Comparison of ENCODE assay signal across 9 cellular contexts in genomic region chr16:79183571-79183970, GRCh38.
"Had no signal": no experiment of that assay in that cellular context is flagged by ENCODE, and none has a peak within 500 bp of the region (broad histone marks: within the 10 kb centered on the region; RNA-seq: fewer than 3 reads in every experiment).

No MANE protein-coding gene starts in this region.

- H3K4me3 ChIP-seq: GM23248, HAP-1 had no signal

- H3K9ac ChIP-seq: GM23248 had no signal

- ATAC-seq: HCT116 had no signal

- FAIRE-seq: HTR-8/SVneo had no signal

- H3K36me3 ChIP-seq: HAP-1 had no signal

- H3K4me3 Mint-ChIP-seq: HFFc6, IgD-negative memory B cell had no signal

- DNase-seq: GM23248, GOT3, H7, HFFc6, KG1 had no signal

- H3K27ac Mint-ChIP-seq: HFFc6, IgD-negative memory B cell had no signal

- H3K27ac ChIP-seq: GM23248 had no signal

- H3K9me3 ChIP-seq: HAP-1 had no signal

- H3K4me1 ChIP-seq: HAP-1 had no signal

- H2AFZ ChIP-seq: GM23248 had no signal
